In the genomic region with DNA sequence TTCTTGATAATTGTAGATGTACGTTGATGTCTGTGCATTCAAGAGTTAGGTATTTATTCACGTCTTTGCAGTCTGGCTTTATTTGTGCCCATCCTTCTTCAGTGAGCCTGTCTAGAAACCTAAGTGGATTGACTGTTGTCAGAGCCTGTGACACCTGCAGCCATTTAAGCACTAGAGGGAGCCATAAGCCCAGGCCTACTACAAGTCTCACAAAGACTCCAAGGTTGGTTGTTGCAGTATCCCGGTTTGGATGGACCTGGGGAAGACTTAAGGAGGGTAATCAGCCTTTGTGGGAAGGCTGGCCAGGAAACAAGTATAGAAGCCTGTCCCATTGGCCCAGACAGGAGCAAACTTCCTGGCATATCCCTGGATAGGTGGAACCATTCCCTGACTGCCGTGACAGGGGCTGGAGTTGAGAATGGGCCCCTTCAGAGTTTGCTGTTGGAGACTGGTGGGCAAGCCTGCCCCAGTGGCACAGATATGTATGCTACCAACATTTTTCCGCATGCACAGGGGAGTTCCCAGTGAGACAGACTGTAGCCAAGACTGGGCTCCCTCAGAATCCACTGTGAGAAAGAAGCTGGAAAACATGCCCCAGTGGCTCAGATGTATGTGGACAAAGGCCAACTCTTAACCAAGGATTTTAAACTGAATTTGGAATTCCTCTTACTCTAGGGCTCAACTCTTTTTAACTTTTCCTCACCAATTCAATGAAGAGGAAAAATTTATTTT, we compare ENCODE assay signal across 9 cellular contexts. TPM values are rescaled to one million over a fixed set of nuclear protein-coding genes. Genes with fewer than 3 reads are reported as not detected.
DNase-seq lines count a peak whose midpoint lies in the region; ATAC-seq, FAIRE-seq and TF ChIP-seq lines count a peak whose summit lies in the region.
"Had no signal": no experiment of that assay in that cellular context is flagged by ENCODE, and none has a peak within 500 bp of the region (broad histone marks: within the 10 kb centered on the region; RNA-seq: fewer than 3 reads in every experiment).

No MANE protein-coding gene starts in this region.

- H3K4me1 ChIP-seq in DND-41 (ENCODE audit: insufficient read depth, low read length) (no peaks in the 10 kb centered on the region), colonic mucosa (no peaks in the 10 kb centered on the region)

- intact Hi-C loops in colonic mucosa (cut with DNase I) = no loop called here

- peak; percentile 68 for TF ChIP-seq CTCF in DND-41 (IDR thresholded peaks at IDR 0.05; ENCODE audit: borderline replicate concordance, extremely low read depth, low read length, poor library complexity, severe bottlenecking)
- TF ChIP-seq CTCF in colonic mucosa (IDR thresholded peaks at IDR 0.05) = peak; percentile 58

- no peak overlapping the region for H3K27ac ChIP-seq in DND-41 (ENCODE audit: low read length)
- H3K27ac ChIP-seq in colonic mucosa = no peak overlapping the region
- H3K27ac ChIP-seq: skin epidermis had no signal

- H3K4me2 ChIP-seq in DND-41 (ENCODE audit: insufficient read depth, low read length) = no peak overlapping the region

- H3K9me3 ChIP-seq in DND-41 (ENCODE audit: insufficient read depth, low read length, severe bottlenecking) (no peaks in the 10 kb centered on the region), colonic mucosa (no peaks in the 10 kb centered on the region)

- peak; percentile 52 for FAIRE-seq in HTR-8/SVneo (lab: Jason Lieb, UNC)

- no peaks in the 10 kb centered on the region for H3K36me3 ChIP-seq in DND-41 (ENCODE audit: insufficient read depth, low read length)
- H3K36me3 ChIP-seq in colonic mucosa = no peaks in the 10 kb centered on the region

- H3K4me3 ChIP-seq in DND-41 (ENCODE audit: low read depth in 1 of 2, low read length in 2 of 2) (no peak overlapping the region), colonic mucosa (no peak overlapping the region)
- H3K4me3 ChIP-seq: skin epidermis had no signal

- H2AFZ ChIP-seq in DND-41 (ENCODE audit: low read depth, low read length) = no peak overlapping the region

- ATAC-seq in DND-41 (ENCODE audit: insufficient read depth, low read depth) (no peak; the same call in 2 of the 3 replicates), HG02884 (IDR thresholded peaks at IDR 0.05; ENCODE audit: unreplicated experiment) (no peak)

- no peaks in the 10 kb centered on the region for H3K79me2 ChIP-seq in DND-41 (ENCODE audit: insufficient read depth, low read length)

- no peak overlapping the region for H3K9ac ChIP-seq in DND-41 (ENCODE audit: low read depth, low read length)
- H3K9ac ChIP-seq in colonic mucosa (ENCODE audit: low read depth in 2 of 2, low read length in 2 of 2) = no peak overlapping the region

- peak; percentile 11 for DNase-seq in DND-41
- DNase-seq in HTR-8/SVneo (ENCODE audit: insufficient read length, low spot score) = peak; percentile 68
- peak; percentile 85 for DNase-seq in NCI-H82 treated with DMSO at 0.1 percent for 48 hours (lab: John Stamatoyannopoulos, UW; ENCODE audit: unreplicated experiment)
- peak; percentile 20 for DNase-seq in colonic mucosa
- peak; percentile 77 to 80 for DNase-seq in lung microvascular endothelial cell (ENCODE audit: low read depth in 2 of 2)
- DNase-seq in activated naive CD4-positive, alpha-beta T cell treated with anti-CD3 and anti-CD28 coated beads, Interleukin-2, amount 50 U/mL, for 16 hours = no peak
- DNase-seq in NK-92 (lab: John Stamatoyannopoulos, UW; ENCODE audit: unreplicated experiment) = no peak

- H3K27me3 ChIP-seq in DND-41 (ENCODE audit: insufficient read depth, low read length, poor library complexity) (no peaks in the 10 kb centered on the region), colonic mucosa (no peaks in the 10 kb centered on the region)

- no peaks in the 10 kb centered on the region for H4K20me1 ChIP-seq in DND-41 (ENCODE audit: insufficient read depth, low read length)

RNA-seq across cellular contexts. Expression of a gene that starts 9.3 kb away (rescaled TPM):
- not detected for total RNA-seq in colonic mucosa
- not detected in 2 replicates for total RNA-seq in lung microvascular endothelial cell

Comparison
In these comparisons a context has a peak if more than half of its experiments do, and no peak if none do; other contexts are left out.
1. DNase-seq: peak in DND-41 (single experiment), HTR-8/SVneo (single experiment), NCI-H82 treated with DMSO at 0.1 percent for 48 hours (single experiment), colonic mucosa (single experiment) and lung microvascular endothelial cell (2 of 2); none in activated naive CD4-positive, alpha-beta T cell treated with anti-CD3 and anti-CD28 coated beads, Interleukin-2, amount 50 U/mL, for 16 hours (single experiment) and NK-92 (single experiment).